ENCODE assay signal across 1 cellular context in genomic region chr9:130946778-130947617, GRCh38.
TF ChIP-seq lines count a peak whose summit lies in the region.

No MANE protein-coding gene starts in this region.

TF ChIP-seq in H1, 55 proteins besides CTCF, POLR2A, EP300 and RAD21:
- TF ChIP-seq RFX5 (IDR thresholded peaks at IDR 0.05; ENCODE audit: borderline replicate concordance, low read depth, low read length) (no peak), SUZ12 (IDR thresholded peaks at IDR 0.05; ENCODE audit: low read length) (no peak), TEAD4 (IDR thresholded peaks at IDR 0.05; ENCODE audit: low read depth, low read length) (no peak), KDM1A (IDR thresholded peaks at IDR 0.05; ENCODE audit: borderline replicate concordance, low read length) (no peak)
TF ChIP-seq in H1: peak in this region for 0.
